In the genomic region with DNA sequence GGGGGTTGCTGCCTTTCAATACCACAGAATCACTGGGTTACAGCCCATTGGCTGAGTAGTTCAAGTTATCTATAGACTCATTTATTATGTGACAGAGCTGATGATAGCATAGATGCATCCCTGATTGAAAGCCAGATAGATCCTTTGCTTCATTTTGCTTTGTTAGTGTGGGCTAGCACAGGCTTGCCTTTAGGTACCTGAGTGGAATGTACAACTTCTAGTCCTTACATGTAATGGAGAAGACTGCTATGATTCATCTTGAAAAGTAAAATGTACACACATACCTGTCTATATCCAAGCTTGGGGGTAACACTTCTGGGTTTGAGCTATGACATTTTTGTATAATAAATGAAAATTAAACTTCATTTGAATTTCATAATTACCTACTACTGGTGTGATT, we compare ENCODE assay signal across 25 cellular contexts.
"Had no signal": no experiment of that assay in that cellular context is flagged by ENCODE, and none has a peak within 500 bp of the region (broad histone marks: within the 10 kb centered on the region; RNA-seq: fewer than 3 reads in every experiment).

No MANE protein-coding gene starts in this region.

- H3K27me3 Mint-ChIP-seq: type B pancreatic cell had no signal

- H3K36me3 Mint-ChIP-seq: naive thymus-derived CD8-positive, alpha-beta T cell; stimulated activated effector memory CD8-positive, alpha-beta T cell treated with anti-CD3 and anti-CD28 coated beads, Interleukin-12 subunit alpha, Interleukin-12 subunit beta, amount 100 ng/mL, for 72 hours; type B pancreatic cell had no signal

- H3K4me3 Mint-ChIP-seq: dendritic cell treated with granulocyte-macrophage colony-stimulating factor and Interleukin-4, amounts not matched to agents 40 ng/mL and 50 ng/mL, for 4 days; endodermal cell; naive thymus-derived CD8-positive, alpha-beta T cell; nephron progenitor cell; stimulated activated effector memory CD8-positive, alpha-beta T cell treated with anti-CD3 and anti-CD28 coated beads, Interleukin-12 subunit alpha, Interleukin-12 subunit beta, amount 100 ng/mL, for 72 hours; type B pancreatic cell had no signal

- H3K4me1 Mint-ChIP-seq: naive thymus-derived CD8-positive, alpha-beta T cell; stimulated activated effector memory CD8-positive, alpha-beta T cell treated with anti-CD3 and anti-CD28 coated beads, Interleukin-12 subunit alpha, Interleukin-12 subunit beta, amount 100 ng/mL, for 72 hours had no signal

- ATAC-seq: gastrocnemius medialis; heart left ventricle; left cardiac atrium; left lung; naive thymus-derived CD8-positive, alpha-beta T cell; psoas muscle; right cardiac atrium; stimulated activated effector memory CD8-positive, alpha-beta T cell treated with anti-CD3 and anti-CD28 coated beads, Interleukin-12 subunit alpha, Interleukin-12 subunit beta, amount 100 ng/mL, for 72 hours had no signal

- H3K27ac ChIP-seq: colonic mucosa, gastrocnemius medialis, heart left ventricle, hepatocyte, left lung, psoas muscle, sigmoid colon, stomach, testis, tibial artery had no signal

- H3K36me3 ChIP-seq: colonic mucosa, gastrocnemius medialis, heart left ventricle, left lung, sigmoid colon, stomach, tibial artery had no signal

- H3K4me1 ChIP-seq: colonic mucosa, gastrocnemius medialis, heart left ventricle, left lung, psoas muscle, sigmoid colon, stomach, testis, tibial artery had no signal

- H3K27ac Mint-ChIP-seq: dendritic cell treated with granulocyte-macrophage colony-stimulating factor and Interleukin-4, amounts not matched to agents 40 ng/mL and 50 ng/mL, for 4 days; endodermal cell; naive thymus-derived CD8-positive, alpha-beta T cell; nephron progenitor cell; stimulated activated effector memory CD8-positive, alpha-beta T cell treated with anti-CD3 and anti-CD28 coated beads, Interleukin-12 subunit alpha, Interleukin-12 subunit beta, amount 100 ng/mL, for 72 hours; type B pancreatic cell had no signal

- H3K4me3 ChIP-seq: colonic mucosa, gastrocnemius medialis, heart left ventricle, hepatocyte, left lung, psoas muscle, sigmoid colon, stomach, testis, tibial artery had no signal

- H3K9me3 ChIP-seq: colonic mucosa, gastrocnemius medialis, left lung, psoas muscle, sigmoid colon, stomach, testis, tibial artery had no signal

- H3K9me3 Mint-ChIP-seq: dendritic cell treated with granulocyte-macrophage colony-stimulating factor and Interleukin-4, amounts not matched to agents 40 ng/mL and 50 ng/mL, for 4 days had no signal

- DNase-seq: colonic mucosa; effector CD8-positive, alpha-beta T cell; endodermal cell; erythroblast; gastrocnemius medialis; heart left ventricle; left cardiac atrium; left lung; mesendoderm; naive thymus-derived CD8-positive, alpha-beta T cell; nephron progenitor cell; nucleus accumbens; psoas muscle; right cardiac atrium; sigmoid colon; stimulated activated CD4-positive, alpha-beta T cell treated with anti-CD3 and anti-CD28 coated beads, Interleukin-2, amount 100 ng/mL, for 24 hours; stimulated activated CD4-positive, alpha-beta T cell treated with anti-CD3 and anti-CD28 coated beads, Interleukin-4, amount 100 ng/mL, for 24 hours; stimulated activated naive CD4-positive, alpha-beta T cell treated with Interleukin-2 at 50 U/mL for 16 hours; stomach; testis; tibial artery had no signal

- H3K27me3 ChIP-seq: colonic mucosa, gastrocnemius medialis, heart left ventricle, hepatocyte, left lung, sigmoid colon, stomach, testis, tibial artery had no signal
